12 cellular contexts compared by ENCODE assay signal in the genomic region with DNA sequence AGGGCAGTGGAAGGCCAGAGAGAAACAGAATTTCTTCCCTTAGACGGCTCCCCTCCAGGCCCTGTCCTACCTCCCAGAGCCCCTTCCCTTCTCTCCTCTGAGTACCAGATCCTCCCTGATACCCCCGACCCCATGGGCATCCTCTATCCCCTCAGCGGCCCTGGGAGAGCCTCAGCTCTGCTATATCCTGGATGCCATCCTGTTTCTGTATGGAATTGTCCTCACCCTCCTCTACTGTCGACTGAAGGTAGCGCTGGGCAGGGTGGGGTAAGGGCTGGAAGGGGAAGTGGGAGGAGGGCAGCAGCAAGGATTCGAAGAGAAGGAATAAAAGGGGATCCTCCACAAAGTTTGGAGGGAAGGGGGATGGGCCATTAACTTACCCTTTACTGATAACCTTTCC. TPM values are rescaled to one million over a fixed set of nuclear protein-coding genes. Genes with fewer than 3 reads are reported as not detected.
DNase-seq lines count a peak whose midpoint lies in the region; ATAC-seq and TF ChIP-seq lines count a peak whose summit lies in the region.
"Had no signal": no experiment of that assay in that cellular context is flagged by ENCODE, and none has a peak within 500 bp of the region (broad histone marks: within the 10 kb centered on the region; RNA-seq: fewer than 3 reads in every experiment).

No MANE protein-coding gene starts in this region.

- no peak overlapping the region; the same call in 1 of the 2 replicates for H3K9ac ChIP-seq in MM.1S (ENCODE audit: low read length)
- no peak overlapping the region for H3K9ac ChIP-seq in endodermal cell (ENCODE audit: extremely low read depth, low read length, poor library complexity, severe bottlenecking)

- no peaks in the 10 kb centered on the region for H3K9me2 ChIP-seq in MM.1S (replicated peaks; ENCODE audit: insufficient read depth, low read length)

- H4K20me1 ChIP-seq in MM.1S (ENCODE audit: insufficient read depth, low read length) = no peaks in the 10 kb centered on the region

- H3K27me3 Mint-ChIP-seq in Caco-2 (ENCODE audit: insufficient read depth, unreplicated experiment) = no peaks in the 10 kb centered on the region
- no peaks in the 10 kb centered on the region for H3K27me3 Mint-ChIP-seq in endodermal cell (ENCODE audit: insufficient read depth)
- H3K27me3 Mint-ChIP-seq in CD8-positive, alpha-beta memory T cell = peaks cover 0 to 3% of the 10 kb centered on the region in 2 donors

- no peaks in the 10 kb centered on the region for H3K27me3 ChIP-seq in Caco-2 (replicated peaks; ENCODE audit: control insufficient read depth, insufficient read depth, low read length)
- no peaks in the 10 kb centered on the region for H3K27me3 ChIP-seq in MM.1S (replicated peaks; ENCODE audit: insufficient read depth, low read length)
- H3K27me3 ChIP-seq in endodermal cell (ENCODE audit: control insufficient read depth, insufficient read depth, low read length, poor library complexity, severe bottlenecking) = no peaks in the 10 kb centered on the region
- no peaks in the 10 kb centered on the region for H3K27me3 ChIP-seq in gastrocnemius medialis
- no peaks in the 10 kb centered on the region for H3K27me3 ChIP-seq in CD8-positive, alpha-beta memory T cell (ENCODE audit: insufficient read depth, low read length, poor library complexity, severe bottlenecking)

- H3F3A ChIP-seq in MM.1S (ENCODE audit: insufficient read depth, low read length) = peaks cover 28% of the 10 kb centered on the region

- DNase-seq in Caco-2 (no peak), MM.1S (no peak), endodermal cell (no peak), gastrocnemius medialis (no peak)
- no peak for DNase-seq in effector CD4-positive, alpha-beta T cell
- DNase-seq in activated T-cell treated with anti-CD3 and anti-CD28 coated beads, Interleukin-2, amount 50 U/mL, for 48 hours = no peak
- no peak for DNase-seq in CD8-positive, alpha-beta memory T cell
- DNase-seq: NCI-H187 had no signal

- peak overlapping the region; percentile 7; the same call in 1 of the 2 replicates for H2AFZ ChIP-seq in MM.1S (ENCODE audit: low read length)

- peak overlapping the region; percentile 19 for H3K4me3 ChIP-seq in Caco-2 (ENCODE audit: low read depth, low read length)
- no peak overlapping the region for H3K4me3 ChIP-seq in MM.1S (ENCODE audit: low read length)
- no peak overlapping the region for H3K4me3 ChIP-seq in endodermal cell (ENCODE audit: low read length)
- peak overlapping the region in 1 of 4 donors; percentile 19 for H3K4me3 ChIP-seq in gastrocnemius medialis
- no peak overlapping the region for H3K4me3 ChIP-seq in CD8-positive, alpha-beta memory T cell (ENCODE audit: low read length)

- intact Hi-C loops in Caco-2 (cut with micrococcal nuclease; ENCODE audit: unreplicated experiment) (loop anchor here (1.0 kb wide), 1 partner anchor 7 kb away; no protein-coding TSS in a partner anchor), gastrocnemius medialis (cut with DNase I; ENCODE audit: low total_unique reads) (no loop called here)

- H3K36me3 Mint-ChIP-seq in Caco-2 (ENCODE audit: insufficient read depth, unreplicated experiment) = peaks cover 61% of the 10 kb centered on the region
- peaks cover 35% of the 10 kb centered on the region for H3K36me3 Mint-ChIP-seq in endodermal cell (ENCODE audit: low read depth)
- peaks cover 10 to 23% (median 14%) of the 10 kb centered on the region in 3 donors for H3K36me3 Mint-ChIP-seq in CD8-positive, alpha-beta memory T cell

- in situ Hi-C loops in gastrocnemius medialis (cut with MboI; ENCODE audit: low sequenced_read_pairs in 4 of 4) = loop anchor here in 2 of 4 donors (25.0 kb wide), 1 partner anchor 519 kb away; the partner anchor contains the start of gene DUSP12 (in 2 of the 2)

- peak overlapping the region; percentile 51 for H3K4me2 ChIP-seq in MM.1S (ENCODE audit: low read depth, low read length)

- peaks cover 6% of the 10 kb centered on the region; the same call in 1 of the 2 replicates for H3K36me3 ChIP-seq in Caco-2 (ENCODE audit: control insufficient read depth, insufficient read depth, low read length)
- H3K36me3 ChIP-seq in MM.1S (replicated peaks; ENCODE audit: insufficient read depth, low read length) = peaks cover 7% of the 10 kb centered on the region; the same call in 1 of the 2 replicates
- peaks cover 22% of the 10 kb centered on the region for H3K36me3 ChIP-seq in endodermal cell (ENCODE audit: control insufficient read depth, insufficient read depth, low read length)
- peaks cover 0 to 20% of the 10 kb centered on the region in 2 donors for H3K36me3 ChIP-seq in gastrocnemius medialis
- peaks cover 15% of the 10 kb centered on the region for H3K36me3 ChIP-seq in CD8-positive, alpha-beta memory T cell (ENCODE audit: insufficient read depth, low read length)

- H3K27ac Mint-ChIP-seq in Caco-2 (ENCODE audit: unreplicated experiment) (peak overlapping the region; percentile 97), endodermal cell (peak overlapping the region; percentile 66)
- H3K27ac Mint-ChIP-seq in CD8-positive, alpha-beta memory T cell = peak overlapping the region in 2 of 8 donors; percentile 78 to 80
- H3K27ac Mint-ChIP-seq: memory B cell had no signal

- H3K27ac ChIP-seq in MM.1S (ENCODE audit: low read length) = peak overlapping the region; percentile 70
- no peak overlapping the region for H3K27ac ChIP-seq in endodermal cell (ENCODE audit: low read depth, low read length)
- peak overlapping the region in 3 of 4 donors; percentile 5 to 59 (median 54) for H3K27ac ChIP-seq in gastrocnemius medialis
- H3K27ac ChIP-seq in CD8-positive, alpha-beta memory T cell (ENCODE audit: low read depth, low read length) = no peak overlapping the region

- WGBS in endodermal cell (ENCODE audit: insufficient coverage in 1 of 2, insufficient read length in 1 of 2), 2 experiments = 89% methylated on average over 6 of the region's 6 CpGs; no CpG with 5 or more reads in 1 of the 2 experiments

- TF ChIP-seq POLR2A in gastrocnemius medialis (IDR thresholded peaks at IDR 0.05) = no peak

- H3K4me1 ChIP-seq in Caco-2 (peaks cover 75% of the 10 kb centered on the region), MM.1S (ENCODE audit: low read length) (peaks cover 28% of the 10 kb centered on the region), endodermal cell (ENCODE audit: control insufficient read depth, insufficient read depth, low read length) (no peaks in the 10 kb centered on the region), gastrocnemius medialis (no peaks in the 10 kb centered on the region)
- peaks cover 37% of the 10 kb centered on the region for H3K4me1 ChIP-seq in CD8-positive, alpha-beta memory T cell (ENCODE audit: insufficient read depth, low read length)

- POLR2A ChIA-PET in Caco-2 (lab: Charles Lee) = interaction anchor here (0.6 kb wide), 1 partner anchor 172 kb away, joined by 3 read pairs; no protein-coding TSS in a partner anchor
- POLR2A ChIA-PET in CD8-positive, alpha-beta memory T cell (lab: Charles Lee) = no interaction called here

- H3K9me3 ChIP-seq in Caco-2 = peaks cover 8% of the 10 kb centered on the region; the same call in 1 of the 2 replicates
- no peaks in the 10 kb centered on the region for H3K9me3 ChIP-seq in MM.1S (replicated peaks; ENCODE audit: insufficient read depth, low read length)
- no peaks in the 10 kb centered on the region for H3K9me3 ChIP-seq in endodermal cell (ENCODE audit: control insufficient read depth, low read length)
- H3K9me3 ChIP-seq in gastrocnemius medialis = no peaks in the 10 kb centered on the region
- no peaks in the 10 kb centered on the region for H3K9me3 ChIP-seq in CD8-positive, alpha-beta memory T cell (ENCODE audit: low read length)

- H3K4me3 Mint-ChIP-seq in Caco-2 (ENCODE audit: unreplicated experiment) = peak overlapping the region; percentile 55
- no peak overlapping the region for H3K4me3 Mint-ChIP-seq in endodermal cell
- peak overlapping the region in 2 of 7 donors; percentile 17 to 23 for H3K4me3 Mint-ChIP-seq in CD8-positive, alpha-beta memory T cell
- H3K4me3 Mint-ChIP-seq: memory B cell; T-helper 2 cell treated with Interferon-gamma antibody and Interleukin-4, amounts not matched to agents 5 μg/mL and 100 μg/mL, for 36 hours had no signal

- H3K4me1 Mint-ChIP-seq in Caco-2 (ENCODE audit: low read depth, unreplicated experiment) (peaks cover 64% of the 10 kb centered on the region), endodermal cell (peaks cover 50% of the 10 kb centered on the region)
- peaks cover 24 to 42% (median 31%) of the 10 kb centered on the region in 3 donors for H3K4me1 Mint-ChIP-seq in CD8-positive, alpha-beta memory T cell

- H3K79me2 ChIP-seq in MM.1S (ENCODE audit: low read length) = no peaks in the 10 kb centered on the region

- CTCF ChIA-PET in Caco-2 (lab: Charles Lee) = interaction anchor here (1.8 to 2.6 kb wide), 2 partner anchors 8 to 156 kb away, joined by 4 to 25 read pairs; partner anchors contain the start of gene TOMM40L
- CTCF ChIA-PET in CD8-positive, alpha-beta memory T cell (lab: Charles Lee) = interaction anchor here (2.3 to 5.1 kb wide), 3 partner anchors 9 to 164 kb away, joined by 5 to 31 read pairs (median 14); partner anchors contain the start of gene TOMM40L

- ATAC-seq in gastrocnemius medialis (no peak), HG03469 (IDR thresholded peaks at IDR 0.05; ENCODE audit: unreplicated experiment) (no peak)

- H3K9me3 Mint-ChIP-seq in Caco-2 (ENCODE audit: unreplicated experiment) (peaks cover 13% of the 10 kb centered on the region), endodermal cell (no peaks in the 10 kb centered on the region)
- no peaks in the 10 kb centered on the region for H3K9me3 Mint-ChIP-seq in CD8-positive, alpha-beta memory T cell
- H3K9me3 Mint-ChIP-seq: memory B cell; T-helper 2 cell treated with Interferon-gamma antibody and Interleukin-4, amounts not matched to agents 5 μg/mL and 100 μg/mL, for 36 hours had no signal

- no peak for TF ChIP-seq CTCF in Caco-2 (IDR thresholded peaks at IDR 0.05; ENCODE audit: insufficient read depth in 1 of 2, low read depth in 1 of 2, low read length in 1 of 2, severe bottlenecking in 1 of 2, unreplicated experiment in 1 of 2)
- no peak for TF ChIP-seq CTCF in MM.1S (IDR thresholded peaks at IDR 0.05; ENCODE audit: low read length)
- no peak for TF ChIP-seq CTCF in endodermal cell (conservative IDR thresholded peaks at IDR 0.05)
- no peak for TF ChIP-seq CTCF in gastrocnemius medialis (IDR thresholded peaks at IDR 0.05 in 4 of 5, conservative IDR thresholded peaks at IDR 0.05 in 1 of 5)

- BruUV-seq in Caco-2 (replicated peaks; lab: Mats Ljungman, UMichigan) = TSS peak; percentile 1

RNA-seq across cellular contexts. Expression of gene FCER1G, which starts 2.7 kb away (rescaled TPM):
- 1.5 and 2.6 TPM in 2 replicates for total RNA-seq in Caco-2 (2022)
- under 1 TPM; 0.68 to 0.69 TPM for total RNA-seq in endodermal cell
- not detected for polyA plus RNA-seq in endodermal cell (2013, experiment 1 of 2)
- polyA plus RNA-seq in endodermal cell (2013, experiment 2 of 2) = not detected
- total RNA-seq in gastrocnemius medialis = 10 to 100 TPM in 3 of 4 donors, 1 to 10 TPM in 1; 4.2 to 20.4 (median 18.5) TPM
- total RNA-seq in CD8-positive, alpha-beta memory T cell = 1 to 10 TPM; 4.1 to 5.1 TPM
- 19.0 TPM for polyA plus RNA-seq in CD8-positive, alpha-beta memory T cell
- total RNA-seq: glomerular endothelial cell had no signal

RNA-seq across cellular contexts. Expression of gene APOA2, which starts 5.6 kb away (rescaled TPM):
- total RNA-seq in Caco-2 (2022) (711 and 784 TPM in 2 replicates), endodermal cell (100 to 1,000 TPM; 268 to 396 TPM), gastrocnemius medialis (10 to 100 TPM in 2 of 4 donors, not detected in 2; 22.2 to 57.8 TPM)
- 149 TPM for polyA plus RNA-seq in endodermal cell (2013, experiment 1 of 2)
- polyA plus RNA-seq in endodermal cell (2013, experiment 2 of 2) = 136 TPM
- total RNA-seq in CD8-positive, alpha-beta memory T cell = not detected
- polyA plus RNA-seq in CD8-positive, alpha-beta memory T cell = not detected
- total RNA-seq: glomerular endothelial cell had no signal

RNA-seq across cellular contexts. Expression of gene TOMM40L, which starts 8.0 kb away (rescaled TPM):
- total RNA-seq in Caco-2 (2022) (23.1 and 24.0 TPM in 2 replicates), endodermal cell (10 to 100 TPM in 1 of 2 donors, 1 to 10 TPM in 1; 9.0 to 11.6 TPM), gastrocnemius medialis (10 to 100 TPM in 3 of 4 donors, 1 to 10 TPM in 1; 8.3 to 22.7 (median 16.9) TPM)
- polyA plus RNA-seq in endodermal cell (2013, experiment 1 of 2) = 9.8 TPM
- polyA plus RNA-seq in endodermal cell (2013, experiment 2 of 2) = 10.6 TPM
- total RNA-seq in CD8-positive, alpha-beta memory T cell = 10 to 100 TPM; 24.7 to 26.1 TPM
- polyA plus RNA-seq in CD8-positive, alpha-beta memory T cell = 6.9 TPM

RNA-seq across cellular contexts. Expression of gene NDUFS2, which starts 15.7 kb away (rescaled TPM):
- total RNA-seq in Caco-2 (2022) = 110 and 115 TPM in 2 replicates
- 10 to 100 TPM; 83.5 to 100.0 TPM for total RNA-seq in endodermal cell
- 130 TPM for polyA plus RNA-seq in endodermal cell (2013, experiment 1 of 2)
- polyA plus RNA-seq in endodermal cell (2013, experiment 2 of 2) = 112 TPM
- total RNA-seq in gastrocnemius medialis = 100 to 1,000 TPM; 206 to 260 (median 226) TPM
- total RNA-seq in CD8-positive, alpha-beta memory T cell = 10 to 100 TPM; 93.5 to 97.1 TPM
- polyA plus RNA-seq in CD8-positive, alpha-beta memory T cell = 82.1 TPM

RNA-seq across cellular contexts. Expression of gene ADAMTS4, which starts 19.0 kb away (rescaled TPM):
- total RNA-seq in Caco-2 (2022) (0.23 and 0.32 TPM in 2 replicates), endodermal cell (1 to 10 TPM; 4.4 to 9.6 TPM), gastrocnemius medialis (10 to 100 TPM in 1 of 4 donors, 1 to 10 TPM in 3; 1.2 to 12.4 (median 5.2) TPM)
- 5.7 TPM for polyA plus RNA-seq in endodermal cell (2013, experiment 1 of 2)
- polyA plus RNA-seq in endodermal cell (2013, experiment 2 of 2) = 4.6 TPM
- total RNA-seq in CD8-positive, alpha-beta memory T cell = under 1 TPM; 0.37 to 0.58 TPM
- 0.17 TPM for polyA plus RNA-seq in CD8-positive, alpha-beta memory T cell

Comparison
In these comparisons a context has a peak if more than half of its experiments do, and no peak if none do; other contexts are left out.
1. H3K27ac ChIP-seq: peak in MM.1S (single experiment) and gastrocnemius medialis (3 of 4); none in endodermal cell (single experiment) and CD8-positive, alpha-beta memory T cell (single experiment).
2. RNA of gene APOA2, which starts 5.6 kb away (total RNA-seq): 711 to 784 TPM in Caco-2 and 268 to 396 TPM in endodermal cell; 22.2 to 57.8 TPM in gastrocnemius medialis and not detected in CD8-positive, alpha-beta memory T cell; every median in the first group is over 4 times any median in the second.